In genomic region chr4:147830987-147831386, GRCh38 we compare ENCODE assay signal across 10 cellular contexts.
A peak's percentile ranks its signal among the peaks of the same experiment; 100 is the strongest.
DNase-seq lines count a peak whose midpoint lies in the region; ATAC-seq and TF ChIP-seq lines count a peak whose summit lies in the region.
"Had no signal": no experiment of that assay in that cellular context is flagged by ENCODE, and none has a peak within 500 bp of the region (broad histone marks: within the 10 kb centered on the region; RNA-seq: fewer than 3 reads in every experiment).

No MANE protein-coding gene starts in this region.

- H4K20me1 ChIP-seq in PC-9 (ENCODE audit: insufficient read depth) = no peaks in the 10 kb centered on the region

- no peaks in the 10 kb centered on the region for H3K36me3 Mint-ChIP-seq in activated naive CD8-positive, alpha-beta T cell treated with anti-CD3 and anti-CD28 coated beads, Interleukin-2, amount 50 U/mL, for 24 hours (ENCODE audit: low read depth)
- H3K36me3 Mint-ChIP-seq: activated naive CD4-positive, alpha-beta T cell treated with anti-CD3 and anti-CD28 coated beads, Interleukin-2, amount 50 U/mL, for 72 hours had no signal

- peaks cover 33% of the 10 kb centered on the region for H3F3A ChIP-seq in PC-9 (ENCODE audit: insufficient read depth, low read depth)

- CTCF ChIA-PET in PC-9 (lab: Charles Lee) = interaction anchor here (0.5 kb wide), 1 partner anchor 99 kb away, joined by 9 read pairs; the partner anchor contains the start of gene ARHGAP10

- no peaks in the 10 kb centered on the region for H3K36me3 ChIP-seq in PC-9 (ENCODE audit: low read depth)
- H3K36me3 ChIP-seq in mucosa of rectum (ENCODE audit: control insufficient read depth in 2 of 2, insufficient read depth in 2 of 2, low read length in 2 of 2) = no peaks in the 10 kb centered on the region
- no peaks in the 10 kb centered on the region for H3K36me3 ChIP-seq in uterus

- H3K9me3 ChIP-seq in PC-9 (ENCODE audit: insufficient read depth, low read depth) (no peaks in the 10 kb centered on the region), mucosa of rectum (ENCODE audit: control insufficient read depth in 2 of 2, low read length in 2 of 2) (no peaks in the 10 kb centered on the region), uterus (no peaks in the 10 kb centered on the region)

- BruUV-seq in PC-9 (replicated peaks; lab: Mats Ljungman, UMichigan) = no TSS peak

- H3K4me3 ChIP-seq in PC-9 (no peak overlapping the region), mucosa of rectum (ENCODE audit: low read length in 2 of 2) (no peak overlapping the region), uterus (no peak overlapping the region)

- H3K27me3 ChIP-seq in PC-9 (ENCODE audit: insufficient read depth, low read depth) (no peaks in the 10 kb centered on the region), mucosa of rectum (ENCODE audit: control insufficient read depth in 2 of 2, insufficient read depth in 2 of 2, low read length in 2 of 2) (no peaks in the 10 kb centered on the region), uterus (no peaks in the 10 kb centered on the region)

- H3K4me1 Mint-ChIP-seq in activated naive CD8-positive, alpha-beta T cell treated with anti-CD3 and anti-CD28 coated beads, Interleukin-2, amount 50 U/mL, for 24 hours = peaks cover 15% of the 10 kb centered on the region

- no peak for TF ChIP-seq CTCF in PC-9 (conservative IDR thresholded peaks at IDR 0.05)
- no peak for TF ChIP-seq CTCF in uterus (IDR thresholded peaks at IDR 0.05)

- no peak overlapping the region for H3K4me3 Mint-ChIP-seq in activated naive CD8-positive, alpha-beta T cell treated with anti-CD3 and anti-CD28 coated beads, Interleukin-2, amount 50 U/mL, for 24 hours

- POLR2A ChIA-PET in PC-9 (lab: Charles Lee; ENCODE audit: unreplicated experiment) = no interaction called here

- H3K27ac Mint-ChIP-seq in activated naive CD8-positive, alpha-beta T cell treated with anti-CD3 and anti-CD28 coated beads, Interleukin-2, amount 50 U/mL, for 24 hours = no peak overlapping the region
- H3K27ac Mint-ChIP-seq: activated naive CD4-positive, alpha-beta T cell treated with anti-CD3 and anti-CD28 coated beads, Interleukin-2, amount 50 U/mL, for 72 hours had no signal

- H3K4me1 ChIP-seq in PC-9 (replicated peaks; ENCODE audit: insufficient read depth) = peaks cover 42% of the 10 kb centered on the region
- H3K4me1 ChIP-seq in mucosa of rectum (ENCODE audit: control insufficient read depth in 2 of 2, insufficient read depth in 2 of 2, low read length in 2 of 2) = peaks cover 0 to 9% of the 10 kb centered on the region in 2 donors
- H3K4me1 ChIP-seq in uterus = peaks cover 0 to 6% of the 10 kb centered on the region in 2 donors

- intact Hi-C loops in PC-9 (cut with micrococcal nuclease; ENCODE audit: unreplicated experiment) = loop anchor here (1.0 to 5.0 kb wide), 5 partner anchors 41 to 117 kb away; no protein-coding TSS in a partner anchor
- intact Hi-C loops in uterus (cut with DNase I; ENCODE audit: low total_unique reads) = no loop called here

- no peaks in the 10 kb centered on the region for H3K9me2 ChIP-seq in PC-9 (ENCODE audit: insufficient read depth)

- DNase-seq in PC-9 = peak; percentile 14 to 68
- DNase-seq in dermis blood vessel endothelial cell = peak; percentile 59
- DNase-seq in uterus = no peak
- no peak for DNase-seq in activated naive CD8-positive, alpha-beta T cell treated with anti-CD3 and anti-CD28 coated beads, Interleukin-2, amount 50 U/mL, for 24 hours
- no peak for DNase-seq in hippocampal formation (lab: John Stamatoyannopoulos, UW)
- DNase-seq: NCI-H2171 treated with DMSO at 0.1 percent for 48 hours, T1000 had no signal

- H3K79me2 ChIP-seq in PC-9 (ENCODE audit: low read depth) = peaks cover 16% of the 10 kb centered on the region

- H3K9ac ChIP-seq in mucosa of rectum (ENCODE audit: low read depth in 1 of 2, low read length in 2 of 2) = no peak overlapping the region

- TF ChIP-seq POLR2A in uterus (IDR thresholded peaks at IDR 0.05) = no peak

- H2AFZ ChIP-seq in PC-9 = no peak overlapping the region

- no peak for ATAC-seq in GM21367 (IDR thresholded peaks at IDR 0.05; ENCODE audit: unreplicated experiment)
- ATAC-seq in activated naive CD8-positive, alpha-beta T cell treated with anti-CD3 and anti-CD28 coated beads, Interleukin-2, amount 50 U/mL, for 24 hours = no peak

- peak overlapping the region; percentile 94 for H3K27ac ChIP-seq in PC-9
- peak overlapping the region; percentile 48 to 77 for H3K27ac ChIP-seq in mucosa of rectum (ENCODE audit: low read depth in 2 of 2, low read length in 2 of 2)
- H3K27ac ChIP-seq in uterus = peak overlapping the region; percentile 83 to 86

- no peaks in the 10 kb centered on the region for H3K9me3 Mint-ChIP-seq in activated naive CD8-positive, alpha-beta T cell treated with anti-CD3 and anti-CD28 coated beads, Interleukin-2, amount 50 U/mL, for 24 hours
- H3K9me3 Mint-ChIP-seq: activated naive CD4-positive, alpha-beta T cell treated with anti-CD3 and anti-CD28 coated beads, Interleukin-2, amount 50 U/mL, for 72 hours had no signal

- H3K27me3 Mint-ChIP-seq in activated naive CD8-positive, alpha-beta T cell treated with anti-CD3 and anti-CD28 coated beads, Interleukin-2, amount 50 U/mL, for 24 hours = no peaks in the 10 kb centered on the region

- peak overlapping the region; percentile 64 for H3K4me2 ChIP-seq in PC-9

Comparison
In these comparisons a context has a peak if more than half of its experiments do, and no peak if none do; other contexts are left out.
1. DNase-seq: peak in PC-9 (2 of 2) and dermis blood vessel endothelial cell (single experiment); none in uterus (0 of 2), activated naive CD8-positive, alpha-beta T cell treated with anti-CD3 and anti-CD28 coated beads, Interleukin-2, amount 50 U/mL, for 24 hours (single experiment) and hippocampal formation (0 of 2).
2. Peak in every context shown above with its lines, with median percentiles within 50 percentile points of each other: H3K27ac ChIP-seq.